Comparison of ENCODE assay signal across 10 cellular contexts in genomic region chr2:24304098-24304497, GRCh38. TPM values are rescaled to one million over a fixed set of nuclear protein-coding genes. Genes with fewer than 3 reads are reported as not detected.
A peak's percentile ranks its signal among the peaks of the same experiment; 100 is the strongest.
DNase-seq lines count a peak whose midpoint lies in the region; ATAC-seq, FAIRE-seq and TF ChIP-seq lines count a peak whose summit lies in the region.
"Had no signal": no experiment of that assay in that cellular context is flagged by ENCODE, and none has a peak within 500 bp of the region (broad histone marks: within the 10 kb centered on the region; RNA-seq: fewer than 3 reads in every experiment).

No MANE protein-coding gene starts in this region.

- peaks cover 81% of the 10 kb centered on the region for H3K36me3 Mint-ChIP-seq in activated T-cell treated with anti-CD3 and anti-CD28 coated beads, Interleukin-2, amount 50 U/mL, for 24 hours (ENCODE audit: low read depth)

- H3K9me3 ChIP-seq in HepG2 (ENCODE audit: low read length) (no peaks in the 10 kb centered on the region), tibial artery (no peaks in the 10 kb centered on the region)

- no peak overlapping the region for H3K27ac Mint-ChIP-seq in activated T-cell treated with anti-CD3 and anti-CD28 coated beads, Interleukin-2, amount 50 U/mL, for 24 hours
- H3K27ac Mint-ChIP-seq: activated naive CD8-positive, alpha-beta T cell treated with anti-CD3 and anti-CD28 coated beads, Interleukin-2, amount 10 ng/mL, durations not matched to agents 7 days and 5 days had no signal

- H3K4me1 Mint-ChIP-seq in activated T-cell treated with anti-CD3 and anti-CD28 coated beads, Interleukin-2, amount 50 U/mL, for 24 hours (ENCODE audit: low read depth): no peaks in the 10 kb centered on the region
- H3K4me1 Mint-ChIP-seq: activated naive CD8-positive, alpha-beta T cell treated with anti-CD3 and anti-CD28 coated beads, Interleukin-2, amount 10 ng/mL, durations not matched to agents 7 days and 5 days had no signal

- BruUV-seq in HepG2 (replicated peaks; lab: Mats Ljungman, UMichigan): no TSS peak

- in situ Hi-C loops in HepG2 (cut with HindIII; ENCODE audit: extremely low pct_ligation_motif_present, low pct_unique_long_range_greater_than_20kb): no loop called here

- peak; percentile 43 for FAIRE-seq in HepG2 (lab: Jason Lieb, UNC)
- FAIRE-seq: A204.1 had no signal

- peak; percentile 91 for ATAC-seq in HepG2
- ATAC-seq in GM18868 (IDR thresholded peaks at IDR 0.05; ENCODE audit: unreplicated experiment): no peak
- ATAC-seq in HG02870 (IDR thresholded peaks at IDR 0.05; ENCODE audit: unreplicated experiment): no peak

- no peaks in the 10 kb centered on the region for H3K79me2 ChIP-seq in HepG2 (ENCODE audit: insufficient read depth, low read length)

- POLR2A ChIA-PET in HepG2 (lab: Yijun Ruan, JAX): interaction anchor here (1.4 kb wide), 1 partner anchor 220 kb away, joined by 3 read pairs; no protein-coding TSS in a partner anchor

- H3K9ac ChIP-seq in HepG2 (ENCODE audit: insufficient read depth, low read depth, low read length): no peak overlapping the region

- no peak overlapping the region for H3K27ac ChIP-seq in HepG2 (ENCODE audit: extremely low read length, insufficient read depth, low read length)
- H3K27ac ChIP-seq in tibial artery: peak overlapping the region; percentile 71 to 76

- CTCF ChIA-PET in HepG2 (lab: Yijun Ruan, JAX; ENCODE audit: low intra/inter-chr PET ratio, low total read pairs): no interaction called here

- no peak overlapping the region for H3K4me3 ChIP-seq in cardiac fibroblast (replicated peaks in 1 of 2; ENCODE audit: low read depth in 2 of 2, low read length in 2 of 2)
- H3K4me3 ChIP-seq in HepG2 (replicated peaks in 1 of 3; ENCODE audit: insufficient read depth in 1 of 3, low read depth in 2 of 3, low read length in 3 of 3): no peak overlapping the region
- H3K4me3 ChIP-seq in tibial artery: no peak overlapping the region

- H3K27me3 Mint-ChIP-seq in activated T-cell treated with anti-CD3 and anti-CD28 coated beads, Interleukin-2, amount 50 U/mL, for 24 hours: no peaks in the 10 kb centered on the region
- H3K27me3 Mint-ChIP-seq: activated naive CD8-positive, alpha-beta T cell treated with anti-CD3 and anti-CD28 coated beads, Interleukin-2, amount 10 ng/mL, durations not matched to agents 7 days and 5 days had no signal

- no peak overlapping the region for H3K4me3 Mint-ChIP-seq in activated T-cell treated with anti-CD3 and anti-CD28 coated beads, Interleukin-2, amount 50 U/mL, for 24 hours
- H3K4me3 Mint-ChIP-seq: activated naive CD8-positive, alpha-beta T cell treated with anti-CD3 and anti-CD28 coated beads, Interleukin-2, amount 10 ng/mL, durations not matched to agents 7 days and 5 days had no signal

- TF ChIP-seq RAD21 in HepG2 (CRISPR knock-in tag; IDR thresholded peaks at IDR 0.05): no peak

- TF ChIP-seq CTCF in cardiac fibroblast (IDR thresholded peaks at IDR 0.05; ENCODE audit: low read depth, low read length) (no peak), HepG2 (CRISPR knock-in tag; IDR thresholded peaks at IDR 0.05) (no peak), tibial artery (IDR thresholded peaks at IDR 0.05) (no peak)

- H3K27me3 ChIP-seq in HepG2 (ENCODE audit: control insufficient read depth in 1 of 2, insufficient read depth in 2 of 2, low read length in 2 of 2): no peaks in the 10 kb centered on the region
- no peaks in the 10 kb centered on the region for H3K27me3 ChIP-seq in tibial artery

- TF ChIP-seq EP300 in HepG2 (IDR thresholded peaks at IDR 0.05; ENCODE audit: low read depth in 2 of 2, low read length in 2 of 2) (no peak), HepG2 (CRISPR knock-in tag; IDR thresholded peaks at IDR 0.05; ENCODE audit: borderline replicate concordance) (no peak)

- H3K4me1 ChIP-seq in HepG2 (ENCODE audit: insufficient read depth, low read length): no peaks in the 10 kb centered on the region
- H3K4me1 ChIP-seq in tibial artery: peaks cover 0 to 19% (median 14%) of the 10 kb centered on the region in 4 donors

- intact Hi-C loops in HepG2 (cut with micrococcal nuclease; ENCODE audit: unreplicated experiment): no loop called here
- intact Hi-C loops in tibial artery (cut with DNase I; ENCODE audit: low total_unique reads): no loop called here

- TF ChIP-seq POLR2A in HepG2 (IDR thresholded peaks at IDR 0.05; ENCODE audit: insufficient read depth in 1 of 2, low read depth in 2 of 2, low read length in 2 of 2): no peak

- H3K4me2 ChIP-seq in HepG2 (ENCODE audit: low read depth, low read length): no peak overlapping the region

- WGBS in HepG2 (ENCODE audit: low lambda C conversion rate): 78% methylated on average over 4 of the region's 4 CpGs

- no peak overlapping the region for H2AFZ ChIP-seq in HepG2 (ENCODE audit: low read length)

- DNase-seq in NCI-H1417 (lab: John Stamatoyannopoulos, UW): peak; percentile 9 to 69 (median 29)
- DNase-seq in NCI-H1417 treated with DMSO at 0.1 percent for 48 hours (lab: John Stamatoyannopoulos, UW): no peak
- DNase-seq in cardiac fibroblast (ENCODE audit: low read depth in 2 of 2): peak; percentile 94 to 95
- peak; percentile 38 for DNase-seq in HepG2 (ENCODE audit: low spot score)
- peak; percentile 88 to 92 for DNase-seq in tibial artery
- DNase-seq in activated T-cell treated with anti-CD3 and anti-CD28 coated beads, Interleukin-2, amount 50 U/mL, for 24 hours: no peak
- DNase-seq: activated naive CD8-positive, alpha-beta T cell treated with anti-CD3 and anti-CD28 coated beads, Interleukin-2, amount 10 ng/mL, durations not matched to agents 7 days and 5 days had no signal

- peaks cover 7 to 34% of the 10 kb centered on the region in 2 experiments for H3K36me3 ChIP-seq in HepG2 (replicated peaks in 1 of 2; ENCODE audit: control insufficient read depth in 1 of 2, insufficient read depth in 2 of 2, low read length in 2 of 2)
- H3K36me3 ChIP-seq in tibial artery: peaks cover 33 to 71% (median 67%) of the 10 kb centered on the region in 3 donors

- no peaks in the 10 kb centered on the region for H3K9me3 Mint-ChIP-seq in activated T-cell treated with anti-CD3 and anti-CD28 coated beads, Interleukin-2, amount 50 U/mL, for 24 hours
- H3K9me3 Mint-ChIP-seq: activated naive CD8-positive, alpha-beta T cell treated with anti-CD3 and anti-CD28 coated beads, Interleukin-2, amount 10 ng/mL, durations not matched to agents 7 days and 5 days had no signal

- no peaks in the 10 kb centered on the region for H4K20me1 ChIP-seq in HepG2 (ENCODE audit: insufficient read depth, low read length)

TF ChIP-seq in HepG2, 621 proteins besides CTCF, POLR2A, EP300 and RAD21 (continues in another document):
- TF ChIP-seq, protein P1, sequence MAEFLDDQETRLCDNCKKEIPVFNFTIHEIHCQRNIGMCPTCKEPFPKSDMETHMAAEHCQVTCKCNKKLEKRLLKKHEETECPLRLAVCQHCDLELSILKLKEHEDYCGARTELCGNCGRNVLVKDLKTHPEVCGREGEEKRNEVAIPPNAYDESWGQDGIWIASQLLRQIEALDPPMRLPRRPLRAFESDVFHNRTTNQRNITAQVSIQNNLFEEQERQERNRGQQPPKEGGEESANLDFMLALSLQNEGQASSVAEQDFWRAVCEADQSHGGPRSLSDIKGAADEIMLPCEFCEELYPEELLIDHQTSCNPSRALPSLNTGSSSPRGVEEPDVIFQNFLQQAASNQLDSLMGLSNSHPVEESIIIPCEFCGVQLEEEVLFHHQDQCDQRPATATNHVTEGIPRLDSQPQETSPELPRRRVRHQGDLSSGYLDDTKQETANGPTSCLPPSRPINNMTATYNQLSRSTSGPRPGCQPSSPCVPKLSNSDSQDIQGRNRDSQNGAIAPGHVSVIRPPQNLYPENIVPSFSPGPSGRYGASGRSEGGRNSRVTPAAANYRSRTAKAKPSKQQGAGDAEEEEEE (CRISPR knock-in tag; IDR thresholded peaks at IDR 0.05; ENCODE audit: borderline replicate concordance): no peak
- TF ChIP-seq ZNF383 (CRISPR knock-in tag; IDR thresholded peaks at IDR 0.05; ENCODE audit: borderline replicate concordance) (no peak), MAX (IDR thresholded peaks at IDR 0.05) (no peak), BCL3 (CRISPR knock-in tag; IDR thresholded peaks at IDR 0.05) (no peak), ZNF224 (CRISPR knock-in tag; IDR thresholded peaks at IDR 0.05) (no peak)

RNA-seq across cellular contexts. Expression of gene ITSN2, which starts 56.2 kb away (rescaled TPM):
- total RNA-seq in HepG2 (2016; rRNA removed; fragmentation: Illumina TruSeq; extraction: Trizol): 26.6 and 33.4 TPM in 2 replicates
- 3.5 and 3.9 TPM in 2 replicates for total RNA-seq in HepG2 (2016; cell fraction: cytosol; rRNA removed; fragmentation: Illumina TruSeq; extraction: Trizol; ENCODE audit: low read depth)
- 25.9 and 29.3 TPM in 2 replicates for total RNA-seq in HepG2 (2016; cell fraction: insoluble cytoplasmic fraction; rRNA removed; fragmentation: Illumina TruSeq; extraction: Trizol)
- 11.7 and 12.0 TPM in 2 replicates for total RNA-seq in HepG2 (2016; cell fraction: membrane; rRNA removed; fragmentation: Illumina TruSeq; extraction: Trizol)
- total RNA-seq in HepG2 (2016; cell fraction: nucleus; rRNA removed; fragmentation: Illumina TruSeq; extraction: Trizol): 31.8 and 37.1 TPM in 2 replicates
- polyA plus RNA-seq in HepG2 (2011; rRNA removed): 22.4 and 26.0 TPM in 2 replicates
- polyA plus RNA-seq in HepG2 (2011; cell fraction: cytosol; rRNA removed): 10.9 and 13.6 TPM in 2 replicates
- polyA plus RNA-seq in HepG2 (2011; cell fraction: nucleus; rRNA removed): 38.3 and 45.6 TPM in 2 replicates
- polyA plus RNA-seq in HepG2 (2012): 18.4 and 19.9 TPM in 2 replicates
- 0.83 and 1.1 TPM in 2 replicates for polyA plus RNA-seq in HepG2 (2016; cell fraction: cytosol; fragmentation: Illumina TruSeq; extraction: Trizol; ENCODE audit: low read depth)
- polyA plus RNA-seq in HepG2 (2016; cell fraction: insoluble cytoplasmic fraction; fragmentation: Illumina TruSeq; extraction: Trizol; ENCODE audit: low read depth): 21.8 and 23.6 TPM in 2 replicates
- polyA plus RNA-seq in HepG2 (2016; cell fraction: membrane; fragmentation: Illumina TruSeq; extraction: Trizol; ENCODE audit: low read depth): 3.7 and 3.8 TPM in 2 replicates
- 38.0 and 42.0 TPM in 2 replicates for polyA plus RNA-seq in HepG2 (2016; cell fraction: nucleus; fragmentation: Illumina TruSeq; extraction: Trizol; ENCODE audit: insufficient read depth, low read depth)
- 41.6 and 48.2 TPM in 2 replicates for polyA minus RNA-seq in HepG2 (2011; rRNA and poly(A)+ RNA removed; ENCODE audit: low replicate concordance)
- 16.7 and 18.5 TPM in 2 replicates for polyA minus RNA-seq in HepG2 (2011; cell fraction: cytosol; rRNA and poly(A)+ RNA removed)
- polyA minus RNA-seq in HepG2 (2011; cell fraction: nucleus; rRNA and poly(A)+ RNA removed): 54.3 and 55.9 TPM in 2 replicates

Comparison
In these comparisons a context has a peak if more than half of its experiments do, and no peak if none do; other contexts are left out.
1. DNase-seq: peak in NCI-H1417 (3 of 3), cardiac fibroblast (2 of 2), HepG2 (single experiment) and tibial artery (2 of 2); none in NCI-H1417 treated with DMSO at 0.1 percent for 48 hours (single experiment) and activated T-cell treated with anti-CD3 and anti-CD28 coated beads, Interleukin-2, amount 50 U/mL, for 24 hours (single experiment).